ENCODE assay signal across 24 cellular contexts in the genomic region with DNA sequence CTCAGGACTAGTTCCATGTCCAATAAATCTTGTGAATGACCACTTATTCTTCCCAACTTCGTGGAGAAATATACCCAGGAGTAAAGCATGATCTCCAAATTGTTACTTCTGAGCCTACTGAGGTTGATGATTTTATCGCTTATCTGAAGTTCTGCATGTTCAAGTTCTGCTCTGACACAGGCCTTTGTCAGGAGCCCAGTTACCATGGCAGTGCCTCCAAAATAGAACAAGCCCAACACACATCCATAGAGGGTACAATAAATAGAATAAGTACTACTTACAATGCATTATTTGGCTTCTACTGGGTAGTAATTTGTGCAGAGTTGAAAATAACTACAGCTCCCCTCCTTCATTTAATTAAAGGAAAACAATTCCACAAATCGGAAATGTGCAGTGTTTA.
"Had no signal": no experiment of that assay in that cellular context is flagged by ENCODE, and none has a peak within 500 bp of the region (broad histone marks: within the 10 kb centered on the region; RNA-seq: fewer than 3 reads in every experiment).

No MANE protein-coding gene starts in this region.

- H3K36me3 ChIP-seq: left lung, right lobe of liver, stomach, thoracic aorta, upper lobe of left lung, WERI-Rb-1 had no signal

- H3K4me1 ChIP-seq: left lung, right lobe of liver, stomach, upper lobe of left lung had no signal

- ATAC-seq: activated T-cell treated with anti-CD3 and anti-CD28 coated beads, Interleukin-2, amount 50 U/mL, for 4 hours; left lung; natural killer cell; right lobe of liver; SK-N-SH treated with all-trans-retinoic acid at 6 μM for 48 hours; stimulated activated memory B cell treated with anti-CD40 and anti-IgM and Interleukin-4, amounts not matched to agents 10 μg/mL and 1 μg/mL and 100 μg/mL, for 72 hours; T-cell had no signal

- H3K4me1 Mint-ChIP-seq: activated naive CD8-positive, alpha-beta T cell treated with anti-CD3 and anti-CD28 coated beads for 36 hours; natural killer cell; stimulated activated memory B cell treated with anti-CD40 and anti-IgM and Interleukin-4, amounts not matched to agents 10 μg/mL and 1 μg/mL and 100 μg/mL, for 72 hours; T-cell had no signal

- H3K36me3 Mint-ChIP-seq: activated naive CD8-positive, alpha-beta T cell treated with anti-CD3 and anti-CD28 coated beads for 36 hours; natural killer cell; stimulated activated memory B cell treated with anti-CD40 and anti-IgM and Interleukin-4, amounts not matched to agents 10 μg/mL and 1 μg/mL and 100 μg/mL, for 72 hours; T-cell had no signal

- DNase-seq: activated CD4-positive, alpha-beta T cell treated with anti-CD3 and anti-CD28 coated beads, Interleukin-2, amount 50 U/mL, for 4 hours; activated CD4-positive, CD25-positive, alpha-beta regulatory T cell treated with anti-CD3 and anti-CD28 coated beads, Interleukin-2, amount 50 U/mL, for 72 hours; activated CD8-positive, alpha-beta memory T cell treated with anti-CD3 and anti-CD28 coated beads, Interleukin-2, amount 50 U/mL, for 48 hours; activated naive CD4-positive, alpha-beta T cell treated with Interleukin-2 at 50 U/mL for 16 hours; activated naive CD8-positive, alpha-beta T cell treated with anti-CD3 and anti-CD28 coated beads for 36 hours; activated T-cell treated with anti-CD3 and anti-CD28 coated beads, Interleukin-2, amount 50 U/mL, for 4 hours; cerebellar nuclear complex; cortex of kidney; erythroblast; foreskin fibroblast; left lung; midbrain; natural killer cell; right lobe of liver; small intestine; stimulated activated CD4-positive, alpha-beta T cell treated with anti-CD3 and anti-CD28 coated beads, Interleukin-2, amount 100 ng/mL, for 24 hours; stomach; T-cell; upper lobe of left lung; WERI-Rb-1 had no signal

- H3K27ac Mint-ChIP-seq: activated naive CD8-positive, alpha-beta T cell treated with anti-CD3 and anti-CD28 coated beads for 36 hours; natural killer cell; stimulated activated memory B cell treated with anti-CD40 and anti-IgM and Interleukin-4, amounts not matched to agents 10 μg/mL and 1 μg/mL and 100 μg/mL, for 72 hours; T-cell; T-helper 2 cell treated with Interferon-gamma antibody and Interleukin-4, amounts not matched to agents 5 μg/mL and 100 μg/mL, for 36 hours had no signal

- H3K27me3 Mint-ChIP-seq: activated naive CD8-positive, alpha-beta T cell treated with anti-CD3 and anti-CD28 coated beads for 36 hours; stimulated activated memory B cell treated with anti-CD40 and anti-IgM and Interleukin-4, amounts not matched to agents 10 μg/mL and 1 μg/mL and 100 μg/mL, for 72 hours had no signal

- H3K27ac ChIP-seq: left lung, right lobe of liver, stomach, thoracic aorta, upper lobe of left lung, WERI-Rb-1 had no signal

- H3K4me3 Mint-ChIP-seq: activated naive CD8-positive, alpha-beta T cell treated with anti-CD3 and anti-CD28 coated beads for 36 hours; activated T-cell treated with anti-CD3 and anti-CD28 coated beads, Interleukin-2, amount 50 U/mL, for 4 hours; natural killer cell; stimulated activated memory B cell treated with anti-CD40 and anti-IgM and Interleukin-4, amounts not matched to agents 10 μg/mL and 1 μg/mL and 100 μg/mL, for 72 hours; T-cell; T-helper 2 cell treated with Interferon-gamma antibody and Interleukin-4, amounts not matched to agents 5 μg/mL and 100 μg/mL, for 36 hours had no signal

- H3K9me3 ChIP-seq: left lung, right lobe of liver, stomach, thoracic aorta, upper lobe of left lung had no signal

- H3K9me3 Mint-ChIP-seq: activated naive CD8-positive, alpha-beta T cell treated with anti-CD3 and anti-CD28 coated beads for 36 hours; activated T-cell treated with anti-CD3 and anti-CD28 coated beads, Interleukin-2, amount 50 U/mL, for 4 hours; natural killer cell; stimulated activated memory B cell treated with anti-CD40 and anti-IgM and Interleukin-4, amounts not matched to agents 10 μg/mL and 1 μg/mL and 100 μg/mL, for 72 hours; T-helper 2 cell treated with Interferon-gamma antibody and Interleukin-4, amounts not matched to agents 5 μg/mL and 100 μg/mL, for 36 hours had no signal

- H3K4me3 ChIP-seq: left lung, right lobe of liver, stomach, thoracic aorta, upper lobe of left lung had no signal
